In genomic region chr7:79361214-79361613, GRCh38 we compare ENCODE assay signal across 24 cellular contexts.
A peak's percentile ranks its signal among the peaks of the same experiment; 100 is the strongest.
DNase-seq lines count a peak whose midpoint lies in the region; ATAC-seq and TF ChIP-seq lines count a peak whose summit lies in the region.
"Had no signal": no experiment of that assay in that cellular context is flagged by ENCODE, and none has a peak within 500 bp of the region (broad histone marks: within the 10 kb centered on the region; RNA-seq: fewer than 3 reads in every experiment).

No MANE protein-coding gene starts in this region.

- H3K27ac Mint-ChIP-seq in Caco-2 (ENCODE audit: unreplicated experiment) = no peak overlapping the region
- no peak overlapping the region for H3K27ac Mint-ChIP-seq in GM23338
- no peak overlapping the region for H3K27ac Mint-ChIP-seq in stimulated activated naive CD8-positive, alpha-beta T cell treated with anti-CD3 and anti-CD28 coated beads, Interleukin-15, amount 100 ng/mL, for 72 hours
- H3K27ac Mint-ChIP-seq: activated naive CD8-positive, alpha-beta T cell treated with anti-CD3 and anti-CD28 coated beads, Interleukin-2, amount 50 U/mL, for 24 hours; brain; naive thymus-derived CD4-positive, alpha-beta T cell had no signal

- H3K36me3 Mint-ChIP-seq in Caco-2 (ENCODE audit: insufficient read depth, unreplicated experiment) = no peaks in the 10 kb centered on the region
- no peaks in the 10 kb centered on the region for H3K36me3 Mint-ChIP-seq in GM23338 (ENCODE audit: low read depth)
- H3K36me3 Mint-ChIP-seq: brain; naive thymus-derived CD4-positive, alpha-beta T cell had no signal

- H3K27me3 ChIP-seq in Caco-2 (replicated peaks; ENCODE audit: control insufficient read depth, insufficient read depth, low read length) = no peaks in the 10 kb centered on the region
- no peaks in the 10 kb centered on the region for H3K27me3 ChIP-seq in GM23338 (ENCODE audit: insufficient read depth)
- H3K27me3 ChIP-seq in OCI-LY3 (ENCODE audit: low read depth, low read length) = no peaks in the 10 kb centered on the region
- H3K27me3 ChIP-seq in MG63 = no peaks in the 10 kb centered on the region
- H3K27me3 ChIP-seq in ovary = no peaks in the 10 kb centered on the region
- no peaks in the 10 kb centered on the region for H3K27me3 ChIP-seq in osteoblast (ENCODE audit: insufficient read depth, low read length)
- H3K27me3 ChIP-seq: heart right ventricle, pancreas, tibial artery had no signal

- no TSS peak for BruUV-seq in Caco-2 (replicated peaks; lab: Mats Ljungman, UMichigan)

- H3K9ac ChIP-seq in OCI-LY3 (ENCODE audit: low read length) = no peak overlapping the region

- CTCF ChIA-PET in Caco-2 (lab: Charles Lee) = no interaction called here

- POLR2A ChIA-PET in Caco-2 (lab: Charles Lee) = no interaction called here

- H3K27me3 Mint-ChIP-seq in Caco-2 (ENCODE audit: insufficient read depth, unreplicated experiment) (no peaks in the 10 kb centered on the region), GM23338 (ENCODE audit: insufficient read depth, low read depth, poor library complexity) (peaks cover 4% of the 10 kb centered on the region)
- no peaks in the 10 kb centered on the region for H3K27me3 Mint-ChIP-seq in stimulated activated naive CD8-positive, alpha-beta T cell treated with anti-CD3 and anti-CD28 coated beads, Interleukin-15, amount 100 ng/mL, for 72 hours
- H3K27me3 Mint-ChIP-seq: activated naive CD8-positive, alpha-beta T cell treated with anti-CD3 and anti-CD28 coated beads, Interleukin-2, amount 50 U/mL, for 24 hours; naive thymus-derived CD4-positive, alpha-beta T cell had no signal

- H3K9me3 Mint-ChIP-seq in Caco-2 (ENCODE audit: unreplicated experiment) = no peaks in the 10 kb centered on the region
- no peaks in the 10 kb centered on the region for H3K9me3 Mint-ChIP-seq in GM23338
- H3K9me3 Mint-ChIP-seq in stimulated activated naive CD8-positive, alpha-beta T cell treated with anti-CD3 and anti-CD28 coated beads, Interleukin-15, amount 100 ng/mL, for 72 hours = peaks cover 0 to 5% of the 10 kb centered on the region in 2 donors

- H3K27ac ChIP-seq in GM23338 (ENCODE audit: low read depth) (no peak overlapping the region), OCI-LY3 (ENCODE audit: low read length) (no peak overlapping the region), ovary (no peak overlapping the region), osteoblast (ENCODE audit: low read depth, low read length) (no peak overlapping the region)
- H3K27ac ChIP-seq: heart right ventricle, pancreas, tibial artery had no signal

- no peak for TF ChIP-seq EP300 in ovary (IDR thresholded peaks at IDR 0.05)

- WGBS in ovary, 3 donors = 69 to 76% (median 76%) methylated on average over 2 of the region's 2 CpGs

- TF ChIP-seq CTCF in Caco-2 (IDR thresholded peaks at IDR 0.05; ENCODE audit: insufficient read depth in 1 of 2, low read depth in 1 of 2, low read length in 1 of 2, severe bottlenecking in 1 of 2, unreplicated experiment in 1 of 2) (peak; percentile 17 to 28), GM23338 (conservative IDR thresholded peaks at IDR 0.05; ENCODE audit: low read depth in 2 of 2) (peak; percentile 49 to 66), OCI-LY3 (IDR thresholded peaks at IDR 0.05; ENCODE audit: low read depth, low read length) (0 out of 2 replicates have a peak, but pooled peaks have one; percentile 7), epithelial cell of esophagus (IDR thresholded peaks at IDR 0.05; ENCODE audit: insufficient read depth, low read depth, low read length, missing control alignments) (peak; percentile 22), ovary (IDR thresholded peaks at IDR 0.05) (no peak), osteoblast (IDR thresholded peaks at IDR 0.05; ENCODE audit: extremely low read depth, low read depth, low read length) (no peak)

- peak; percentile 22 to 37 for DNase-seq in Caco-2
- peak; percentile 76 for DNase-seq in GM23338 (ENCODE audit: low spot score)
- DNase-seq in epithelial cell of esophagus (ENCODE audit: low read depth) = peak; percentile 13
- no peak for DNase-seq in MG63
- no peak for DNase-seq in ovary
- DNase-seq in stimulated activated naive CD8-positive, alpha-beta T cell treated with anti-CD3 and anti-CD28 coated beads, Interleukin-15, amount 100 ng/mL, for 72 hours = no peak
- DNase-seq in osteoblast (ENCODE audit: insufficient read length, low spot score, missing footprints) = no peak
- DNase-seq: activated CD4-positive, alpha-beta T cell treated with anti-CD3 and anti-CD28 coated beads for 48 hours; activated CD8-positive, alpha-beta memory T cell treated with anti-CD3 and anti-CD28 coated beads, Interleukin-2, amount 50 U/mL, for 4 hours; activated effector memory CD4-positive, alpha-beta T cell treated with Interleukin-2 at 50 U/mL for 16 hours; activated naive CD8-positive, alpha-beta T cell treated with anti-CD3 and anti-CD28 coated beads, Interleukin-2, amount 50 U/mL, for 24 hours; cortex of kidney; GDM1; heart right ventricle; kidney; naive thymus-derived CD4-positive, alpha-beta T cell; NCI-H774; pancreas; RPMI8226; stimulated activated naive CD4-positive, alpha-beta T cell treated with Interleukin-2 at 50 U/mL for 16 hours; tibial artery had no signal

- no peak for TF ChIP-seq POLR2A in ovary (IDR thresholded peaks at IDR 0.05)

- H3K4me1 ChIP-seq in Caco-2 (no peaks in the 10 kb centered on the region), GM23338 (ENCODE audit: insufficient read depth) (no peaks in the 10 kb centered on the region), OCI-LY3 (ENCODE audit: low read length) (no peaks in the 10 kb centered on the region), ovary (ENCODE audit: insufficient read depth) (no peaks in the 10 kb centered on the region), osteoblast (ENCODE audit: insufficient read depth, low read length) (no peaks in the 10 kb centered on the region)
- H3K4me1 ChIP-seq: pancreas, tibial artery had no signal

- no peaks in the 10 kb centered on the region for H3K4me1 Mint-ChIP-seq in Caco-2 (ENCODE audit: low read depth, unreplicated experiment)
- peaks cover 2% of the 10 kb centered on the region; the same call in 1 of the 3 replicates for H3K4me1 Mint-ChIP-seq in GM23338
- no peaks in the 10 kb centered on the region for H3K4me1 Mint-ChIP-seq in stimulated activated naive CD8-positive, alpha-beta T cell treated with anti-CD3 and anti-CD28 coated beads, Interleukin-15, amount 100 ng/mL, for 72 hours
- H3K4me1 Mint-ChIP-seq: activated naive CD8-positive, alpha-beta T cell treated with anti-CD3 and anti-CD28 coated beads, Interleukin-2, amount 50 U/mL, for 24 hours; naive thymus-derived CD4-positive, alpha-beta T cell had no signal

- H3K4me3 ChIP-seq in Caco-2 (ENCODE audit: low read depth, low read length) (no peak overlapping the region), GM23338 (no peak overlapping the region), OCI-LY3 (ENCODE audit: low read length) (no peak overlapping the region), epithelial cell of esophagus (ENCODE audit: low read length) (no peak overlapping the region), MG63 (no peak overlapping the region), ovary (no peak overlapping the region), osteoblast (ENCODE audit: insufficient read depth, low read length) (no peak overlapping the region)
- H3K4me3 ChIP-seq: heart right ventricle, pancreas, tibial artery had no signal

- intact Hi-C loops in Caco-2 (cut with micrococcal nuclease; ENCODE audit: unreplicated experiment) (loop anchor here (2.0 kb wide), 1 partner anchor 62 kb away; no protein-coding TSS in a partner anchor), ovary (cut with DNase I) (no loop called here)

- no peaks in the 10 kb centered on the region for H3F3A ChIP-seq in GM23338 (replicated peaks; ENCODE audit: low read depth)

- H3K9me3 ChIP-seq in Caco-2 (no peaks in the 10 kb centered on the region), OCI-LY3 (ENCODE audit: insufficient read depth, low read length) (no peaks in the 10 kb centered on the region), MG63 (no peaks in the 10 kb centered on the region), ovary (no peaks in the 10 kb centered on the region), osteoblast (ENCODE audit: low read depth, low read length) (no peaks in the 10 kb centered on the region)
- H3K9me3 ChIP-seq: pancreas, tibial artery had no signal

- H2AFZ ChIP-seq in GM23338 (no peak overlapping the region), OCI-LY3 (ENCODE audit: low read depth, low read length) (no peak overlapping the region), osteoblast (ENCODE audit: low read length) (no peak overlapping the region)

- peak; percentile 91 for ATAC-seq in GM23338
- no peak for ATAC-seq in stimulated activated naive CD8-positive, alpha-beta T cell treated with anti-CD3 and anti-CD28 coated beads, Interleukin-15, amount 100 ng/mL, for 72 hours
- ATAC-seq: activated naive CD8-positive, alpha-beta T cell treated with anti-CD3 and anti-CD28 coated beads, Interleukin-2, amount 50 U/mL, for 24 hours; heart right ventricle; naive thymus-derived CD4-positive, alpha-beta T cell; pancreas; sciatic nerve had no signal

- H3K4me3 Mint-ChIP-seq in Caco-2 (ENCODE audit: unreplicated experiment) (no peak overlapping the region), GM23338 (no peak overlapping the region)
- H3K4me3 Mint-ChIP-seq in stimulated activated naive CD8-positive, alpha-beta T cell treated with anti-CD3 and anti-CD28 coated beads, Interleukin-15, amount 100 ng/mL, for 72 hours = no peak overlapping the region
- H3K4me3 Mint-ChIP-seq: activated naive CD8-positive, alpha-beta T cell treated with anti-CD3 and anti-CD28 coated beads, Interleukin-2, amount 50 U/mL, for 24 hours; brain; naive thymus-derived CD4-positive, alpha-beta T cell had no signal

- H4K20me1 ChIP-seq in GM23338 (replicated peaks; ENCODE audit: insufficient read depth) (no peaks in the 10 kb centered on the region), OCI-LY3 (ENCODE audit: insufficient read depth, low read length) (no peaks in the 10 kb centered on the region), osteoblast (ENCODE audit: insufficient read depth, low read length) (no peaks in the 10 kb centered on the region)

- no peaks in the 10 kb centered on the region for H3K9me2 ChIP-seq in GM23338 (ENCODE audit: insufficient read depth)

- H3K79me2 ChIP-seq in GM23338 (replicated peaks; ENCODE audit: insufficient read depth) (no peaks in the 10 kb centered on the region), OCI-LY3 (ENCODE audit: low read length) (no peaks in the 10 kb centered on the region), osteoblast (ENCODE audit: insufficient read depth, low read length) (peaks cover 5% of the 10 kb centered on the region)

- H3K4me2 ChIP-seq in GM23338 (no peak overlapping the region), OCI-LY3 (ENCODE audit: low read length) (no peak overlapping the region), osteoblast (ENCODE audit: insufficient read depth, low read length) (no peak overlapping the region)

- H3K36me3 ChIP-seq in Caco-2 (ENCODE audit: control insufficient read depth, insufficient read depth, low read length) (no peaks in the 10 kb centered on the region), GM23338 (ENCODE audit: insufficient read depth) (no peaks in the 10 kb centered on the region), OCI-LY3 (replicated peaks; ENCODE audit: low read depth, low read length) (no peaks in the 10 kb centered on the region), MG63 (no peaks in the 10 kb centered on the region), ovary (no peaks in the 10 kb centered on the region), osteoblast (ENCODE audit: insufficient read depth, low read length) (no peaks in the 10 kb centered on the region)
- H3K36me3 ChIP-seq: heart right ventricle, pancreas, tibial artery had no signal

Comparison
In these comparisons a context has a peak if more than half of its experiments do, and no peak if none do; other contexts are left out.
1. DNase-seq: peak in Caco-2 (2 of 2), GM23338 (single experiment) and epithelial cell of esophagus (single experiment); none in MG63 (single experiment), ovary (0 of 5), stimulated activated naive CD8-positive, alpha-beta T cell treated with anti-CD3 and anti-CD28 coated beads, Interleukin-15, amount 100 ng/mL, for 72 hours (0 of 2) and osteoblast (single experiment).
2. CTCF ChIP-seq: peak in Caco-2 (2 of 2), GM23338 (2 of 2), OCI-LY3 (single experiment) and epithelial cell of esophagus (single experiment); none in ovary (0 of 3) and osteoblast (single experiment).